Comparison of ENCODE assay signal across 1 cellular context in genomic region chr18:22964116-22964515, GRCh38.
TF ChIP-seq lines count a peak whose summit lies in the region.

No MANE protein-coding gene starts in this region.

TF ChIP-seq in WTC11, 78 proteins besides CTCF, POLR2A, EP300 and RAD21 (continued from another document):
- TF ChIP-seq PRRX2 (CRISPR knock-in tag; IDR thresholded peaks at IDR 0.05) (no peak), FOXP1 (CRISPR knock-in tag; IDR thresholded peaks at IDR 0.05; ENCODE audit: borderline replicate concordance) (no peak)
TF ChIP-seq in WTC11: peak in this region for 0.
